In genomic region chr12:98490491-98491453, GRCh38 we compare ENCODE assay signal across 8 cellular contexts.
DNase-seq lines count a peak whose midpoint lies in the region; ATAC-seq and TF ChIP-seq lines count a peak whose summit lies in the region.

No MANE protein-coding gene starts in this region.

- no peak overlapping the region for H3K4me3 ChIP-seq in AG09309 (ENCODE audit: control insufficient read depth, low read depth, low read length)

- DNase-seq in AG09309 (ENCODE audit: low read depth) = peak; percentile 48
- peak; percentile 89 for DNase-seq in NCI-H2227 (lab: John Stamatoyannopoulos, UW; ENCODE audit: unreplicated experiment)
- DNase-seq in activated CD4-positive, CD25-positive, alpha-beta regulatory T cell treated with anti-CD3 and anti-CD28 coated beads, Interleukin-2, amount 50 U/mL, for 16 hours (ENCODE audit: low read depth, low spot score) = peak; percentile 73
- peak; percentile 23 to 67 for DNase-seq in cerebellar nuclear complex (lab: John Stamatoyannopoulos, UW)
- peak; percentile 97 for DNase-seq in kidney glomerular epithelial cell (lab: John Stamatoyannopoulos, UW)
- peak; percentile 66 to 73 for DNase-seq in stimulated activated CD4-positive, alpha-beta T cell treated with anti-CD3 and anti-CD28 coated beads, Interleukin-1b, Interleukin-23, amount 100 ng/mL, for 1 hour (ENCODE audit: low read depth in 2 of 2)

- ATAC-seq in GM18907 (IDR thresholded peaks at IDR 0.05; ENCODE audit: unreplicated experiment) = peak; percentile 92
- peak; percentile 91 for ATAC-seq in HG03159 (IDR thresholded peaks at IDR 0.05; ENCODE audit: unreplicated experiment)

- TF ChIP-seq CTCF in AG09309 (IDR thresholded peaks at IDR 0.05; ENCODE audit: control insufficient read depth, insufficient read depth, low read depth, low read length, missing control alignments) = peak; percentile 85

Comparison
In these comparisons a context has a peak if more than half of its experiments do, and no peak if none do; other contexts are left out.
1. DNase-seq: peak in every context shown above with its lines; median percentile 97 in kidney glomerular epithelial cell; 89 in NCI-H2227; 73 in activated CD4-positive, CD25-positive, alpha-beta regulatory T cell treated with anti-CD3 and anti-CD28 coated beads, Interleukin-2, amount 50 U/mL, for 16 hours; 70 in stimulated activated CD4-positive, alpha-beta T cell treated with anti-CD3 and anti-CD28 coated beads, Interleukin-1b, Interleukin-23, amount 100 ng/mL, for 1 hour; 48 in AG09309; 45 in cerebellar nuclear complex.